Comparison of ENCODE assay signal across 8 cellular contexts in the genomic region with DNA sequence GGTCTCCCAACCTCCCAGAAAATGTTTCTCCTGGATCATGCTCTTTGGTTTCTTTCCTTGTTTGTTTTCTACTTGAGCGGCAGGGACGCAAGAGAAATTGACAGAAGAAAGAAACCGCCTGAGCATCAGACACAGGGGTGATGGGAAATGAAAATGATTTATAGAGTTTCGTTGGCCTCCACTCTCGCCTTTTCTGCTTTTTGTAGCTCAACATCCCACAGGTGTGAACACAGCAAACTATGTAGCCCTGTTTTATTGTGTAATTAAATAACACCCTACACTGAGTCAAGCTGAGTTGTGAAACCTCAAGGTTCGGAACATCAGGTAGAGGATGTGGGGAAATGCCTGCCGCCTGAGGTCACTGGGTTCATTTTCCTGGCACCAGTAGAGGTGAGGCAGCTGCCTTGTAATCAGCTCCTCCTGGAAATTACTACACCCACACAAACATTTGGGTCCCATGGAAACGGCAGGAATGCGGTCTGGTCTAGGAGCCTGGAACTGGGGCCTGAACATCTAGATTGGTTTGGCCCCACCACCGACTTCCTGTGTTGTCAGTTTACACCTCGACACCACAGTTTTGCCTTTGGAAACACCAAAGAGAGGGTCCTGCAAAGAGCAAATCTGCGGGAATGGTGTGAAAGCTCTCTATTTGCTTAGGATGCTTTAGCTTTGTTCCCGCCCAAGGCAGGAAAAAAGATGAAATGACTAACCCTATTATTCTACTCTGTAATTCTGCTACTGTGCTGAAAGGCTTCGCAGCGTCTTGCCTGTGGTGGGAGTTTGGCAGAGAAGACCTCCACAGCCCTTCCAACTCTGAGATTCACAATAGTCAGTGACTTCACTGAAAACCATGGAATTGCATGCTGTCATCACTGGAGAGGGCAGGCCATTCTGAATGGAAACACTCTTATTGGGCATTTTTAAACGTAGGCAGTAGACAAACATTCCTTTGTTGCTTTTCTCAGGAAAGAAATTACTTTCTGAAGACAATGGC. TPM values are rescaled to one million over a fixed set of nuclear protein-coding genes. Genes with fewer than 3 reads are reported as not detected.
DNase-seq lines count a peak whose midpoint lies in the region; ATAC-seq and TF ChIP-seq lines count a peak whose summit lies in the region.

No MANE protein-coding gene starts in this region.

- no peaks in the 10 kb centered on the region for H3K27me3 Mint-ChIP-seq in osteocyte (ENCODE audit: unreplicated experiment)

- no peaks in the 10 kb centered on the region for H3K36me3 Mint-ChIP-seq in osteocyte (ENCODE audit: unreplicated experiment)

- H2BK120ac ChIP-seq in neuronal stem cell (ENCODE audit: low read depth, low read length), result no peak overlapping the region

- TF ChIP-seq CTCF in epithelial cell of esophagus (IDR thresholded peaks at IDR 0.05; ENCODE audit: insufficient read depth, low read depth, low read length, missing control alignments), result no peak
- no peak for TF ChIP-seq CTCF in osteocyte (IDR thresholded peaks at IDR 0.05)
- TF ChIP-seq CTCF in GM13976 (IDR thresholded peaks at IDR 0.05; ENCODE audit: borderline replicate concordance, control extremely low read depth, extremely low read depth, insufficient read depth, missing control alignments), result no peak

- peak overlapping the region; percentile 73 for H2AFZ ChIP-seq in neuronal stem cell (ENCODE audit: low read length)

- no peak overlapping the region for H2AK5ac ChIP-seq in neuronal stem cell (ENCODE audit: low read depth, low read length)

- H4K8ac ChIP-seq in neuronal stem cell (ENCODE audit: low read depth, low read length), result no peak overlapping the region

- H2BK15ac ChIP-seq in neuronal stem cell (ENCODE audit: low read length), result no peak overlapping the region

- peak overlapping the region; percentile 51 for H3K18ac ChIP-seq in neuronal stem cell (ENCODE audit: low read length)

- H3K9me3 ChIP-seq in neuronal stem cell (replicated peaks in 1 of 2; ENCODE audit: control insufficient read depth in 2 of 2, insufficient read depth in 1 of 2, low read depth in 1 of 2, low read length in 2 of 2), result no peaks in the 10 kb centered on the region

- H3K4me2 ChIP-seq in neuronal stem cell (ENCODE audit: insufficient read depth, low read length, poor library complexity, severe bottlenecking), result no peak overlapping the region

- H3K23ac ChIP-seq in neuronal stem cell (ENCODE audit: low read depth, low read length, poor library complexity), result no peak overlapping the region

- H4K91ac ChIP-seq in neuronal stem cell (ENCODE audit: low read depth, low read length, poor library complexity), result no peak overlapping the region

- H3K14ac ChIP-seq in neuronal stem cell (ENCODE audit: low read length), result no peak overlapping the region

- in situ Hi-C loops in GM13976 (cut with MboI; ENCODE audit: low sequenced_read_pairs, unreplicated experiment), result no loop called here

- H3K9ac ChIP-seq in neuronal stem cell (ENCODE audit: low read depth, low read length, poor library complexity), result no peak overlapping the region

- H2BK5ac ChIP-seq in neuronal stem cell (ENCODE audit: low read length), result no peak overlapping the region

- ATAC-seq in GM18868 (IDR thresholded peaks at IDR 0.05; ENCODE audit: unreplicated experiment) (no peak), HG02678 (IDR thresholded peaks at IDR 0.05; ENCODE audit: unreplicated experiment) (no peak)

- H3K79me1 ChIP-seq in neuronal stem cell (ENCODE audit: low read depth, low read length), result no peaks in the 10 kb centered on the region

- H2BK12ac ChIP-seq in neuronal stem cell (ENCODE audit: low read length), result peak overlapping the region; percentile 17

- no peaks in the 10 kb centered on the region for H3K27me3 ChIP-seq in neuronal stem cell (ENCODE audit: control insufficient read depth in 3 of 3, insufficient read depth in 3 of 3, low read depth in 1 of 3, low read length in 3 of 3)

- no peaks in the 10 kb centered on the region for H3K36me3 ChIP-seq in neuronal stem cell (replicated peaks in 1 of 2; ENCODE audit: control insufficient read depth in 2 of 2, insufficient read depth in 2 of 2, low read length in 2 of 2)

- no CpG with 5 or more reads among the region's 16 CpGs for WGBS in neuronal stem cell (ENCODE audit: extremely low coverage in 2 of 2, insufficient read length in 2 of 2, insufficient replicate concordance in 1 of 2), 2 donors

- H3K4me1 Mint-ChIP-seq in osteocyte (ENCODE audit: unreplicated experiment), result peaks cover 6% of the 10 kb centered on the region

- H3K4me3 ChIP-seq in epithelial cell of esophagus (ENCODE audit: low read length) (no peak overlapping the region), neuronal stem cell (ENCODE audit: low read length in 2 of 2) (no peak overlapping the region)

- H3K4me3 Mint-ChIP-seq in osteocyte (ENCODE audit: unreplicated experiment), result no peak overlapping the region

- no peak overlapping the region for H3K27ac ChIP-seq in neuronal stem cell (replicated peaks; ENCODE audit: low read length)

- DNase-seq in EL (peak; percentile 73), NCI-H748 treated with DMSO at 0.1 percent for 48 hours (lab: John Stamatoyannopoulos, UW) (peak; percentile 8), epithelial cell of esophagus (ENCODE audit: low read depth) (peak; percentile 100), neuronal stem cell (ENCODE audit: low spot score) (no peak), osteocyte (ENCODE audit: extremely low spot score, unreplicated experiment) (no peak), GM13976 (ENCODE audit: low spot score) (no peak)

- no peak overlapping the region for H3K4ac ChIP-seq in neuronal stem cell (ENCODE audit: low read length)

- H3K4me1 ChIP-seq in neuronal stem cell (ENCODE audit: control insufficient read depth in 2 of 2, insufficient read depth in 1 of 2, low read depth in 1 of 2, low read length in 2 of 2), result peaks cover 12 to 16% of the 10 kb centered on the region in 2 donors

- no peaks in the 10 kb centered on the region for H3K9me3 Mint-ChIP-seq in osteocyte (ENCODE audit: unreplicated experiment)

- H3K27ac Mint-ChIP-seq in osteocyte (ENCODE audit: unreplicated experiment), result no peak overlapping the region

RNA-seq across cellular contexts. Expression of a gene that starts 53.0 kb away (rescaled TPM):
- 7.1 TPM for polyA plus RNA-seq in neuronal stem cell (2013, experiment 1 of 2)
- polyA plus RNA-seq in neuronal stem cell (2013, experiment 2 of 2), result 6.9 TPM
- total RNA-seq in osteocyte, result 4.3 and 4.5 TPM in 2 replicates

RNA-seq across cellular contexts. Expression of a gene that starts 53.1 kb away (rescaled TPM):
- 9.2 TPM for polyA plus RNA-seq in neuronal stem cell (2013, experiment 1 of 2)
- 9.2 TPM for polyA plus RNA-seq in neuronal stem cell (2013, experiment 2 of 2)
- total RNA-seq in osteocyte, result 14.7 and 17.9 TPM in 2 replicates

Comparison
In these comparisons a context has a peak if more than half of its experiments do, and no peak if none do; other contexts are left out.
1. DNase-seq: peak in EL (single experiment), NCI-H748 treated with DMSO at 0.1 percent for 48 hours (single experiment) and epithelial cell of esophagus (single experiment); none in neuronal stem cell (single experiment), osteocyte (single experiment) and GM13976 (single experiment).